29 cellular contexts compared by ENCODE assay signal in the genomic region with DNA sequence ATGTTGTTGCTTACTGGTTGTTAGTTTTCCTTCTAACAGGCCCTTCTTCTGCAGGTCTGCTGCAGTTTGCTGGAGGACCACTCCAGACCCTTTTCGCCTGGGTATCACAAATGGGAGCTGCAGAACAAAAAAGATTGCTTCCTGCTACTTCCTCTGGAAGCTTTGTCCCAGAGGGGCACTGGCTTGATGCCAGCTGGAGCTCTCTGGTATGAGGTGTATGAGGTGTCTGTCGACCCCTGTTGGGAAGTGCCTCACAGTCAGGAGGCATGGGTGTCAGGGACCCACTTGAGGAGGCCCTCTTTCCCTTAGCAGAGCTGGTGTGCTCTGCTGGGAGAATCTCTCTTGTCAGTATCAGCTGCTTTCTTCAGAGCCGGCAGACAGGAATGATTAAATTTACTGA.
"Had no signal": no experiment of that assay in that cellular context is flagged by ENCODE, and none has a peak within 500 bp of the region (broad histone marks: within the 10 kb centered on the region; RNA-seq: fewer than 3 reads in every experiment).

No MANE protein-coding gene starts in this region.

- H3K4me3 ChIP-seq: stomach, suprapubic skin, testis, thoracic aorta, thyroid gland, tibial artery, tibial nerve, transverse colon, upper lobe of left lung, upper lobe of right lung, uterus, vagina had no signal

- H3K27ac ChIP-seq: stomach, suprapubic skin, testis, thoracic aorta, thyroid gland, tibial artery, tibial nerve, transverse colon, upper lobe of left lung, upper lobe of right lung, uterus, vagina had no signal

- FAIRE-seq: urothelium cell line had no signal

- H3K4me3 Mint-ChIP-seq: stimulated activated effector memory CD8-positive, alpha-beta T cell treated with anti-CD3 and anti-CD28 coated beads, Interleukin-12 subunit alpha, Interleukin-12 subunit beta, amount 100 ng/mL, for 72 hours; stimulated activated memory B cell treated with anti-CD40 and anti-IgM and Interleukin-4, amounts not matched to agents 10 μg/mL and 1 μg/mL and 100 μg/mL, for 72 hours; stimulated activated naive B cell treated with anti-CD40 and anti-IgM and Interleukin-4, amounts not matched to agents 10 μg/mL and 1 μg/mL and 100 μg/mL, for 72 hours; stimulated activated naive CD8-positive, alpha-beta T cell treated with anti-CD3 and anti-CD28 coated beads, Interleukin-15, amount 100 ng/mL, for 72 hours; stimulated activated naive CD8-positive, alpha-beta T cell treated with anti-CD3 and anti-CD28 coated beads, Interleukin-15, Interleukin-2, amounts not matched to agents 100 ng/mL and 50 ng/mL, for 24 hours; type B pancreatic cell had no signal

- H3K36me3 ChIP-seq: stomach, suprapubic skin, thoracic aorta, thyroid gland, tibial artery, tibial nerve, transverse colon, upper lobe of left lung, upper lobe of right lung, uterus, vagina had no signal

- H3K4me1 Mint-ChIP-seq: stimulated activated effector memory CD8-positive, alpha-beta T cell treated with anti-CD3 and anti-CD28 coated beads, Interleukin-12 subunit alpha, Interleukin-12 subunit beta, amount 100 ng/mL, for 72 hours; stimulated activated memory B cell treated with anti-CD40 and anti-IgM and Interleukin-4, amounts not matched to agents 10 μg/mL and 1 μg/mL and 100 μg/mL, for 72 hours; stimulated activated naive B cell treated with anti-CD40 and anti-IgM and Interleukin-4, amounts not matched to agents 10 μg/mL and 1 μg/mL and 100 μg/mL, for 72 hours; stimulated activated naive CD8-positive, alpha-beta T cell treated with anti-CD3 and anti-CD28 coated beads, Interleukin-15, amount 100 ng/mL, for 72 hours had no signal

- H3K4me1 ChIP-seq: stomach, suprapubic skin, testis, thyroid gland, tibial nerve, transverse colon, upper lobe of left lung, upper lobe of right lung, uterus, vagina had no signal

- DNase-seq: stimulated activated CD4-positive, alpha-beta T cell treated with anti-CD3 and anti-CD28 coated beads, Interleukin-2, amount 100 ng/mL, for 48 hours; stimulated activated CD4-positive, alpha-beta T cell treated with anti-CD3 and anti-CD28 coated beads, Interleukin-4, amount 100 ng/mL, for 1 hour; stimulated activated CD4-positive, alpha-beta T cell treated with anti-CD3 and anti-CD28 coated beads, Interleukin-4, amount 100 ng/mL, for 24 hours; stimulated activated CD4-positive, alpha-beta T cell treated with anti-CD3 and anti-CD28 coated beads, Interleukin-4, amount 100 ng/mL, for 4 hours; stimulated activated CD8-positive, alpha-beta memory T cell treated with anti-CD3 and anti-CD28 coated beads, Interleukin-4, amount 100 ng/mL, for 48 hours; stimulated activated naive B cell treated with anti-CD40 and anti-IgM and Interleukin-4, amounts not matched to agents 10 μg/mL and 1 μg/mL and 100 μg/mL, for 72 hours; stimulated activated naive CD4-positive, alpha-beta T cell; stimulated activated naive CD4-positive, alpha-beta T cell treated with Interleukin-2 at 50 U/mL for 16 hours; stimulated activated naive CD8-positive, alpha-beta T cell treated with anti-CD3 and anti-CD28 coated beads, Interleukin-15, amount 100 ng/mL, for 72 hours; stimulated activated naive CD8-positive, alpha-beta T cell treated with anti-CD3 and anti-CD28 coated beads, Interleukin-15, Interleukin-2, amounts not matched to agents 100 U/mL and 50 U/mL, for 24 hours; stomach; substantia nigra; testis; thyroid gland; tibial artery; transverse colon; trophoblast cell; upper lobe of left lung; upper lobe of right lung; uterus had no signal

- H3K9me3 Mint-ChIP-seq: stimulated activated naive CD8-positive, alpha-beta T cell treated with anti-CD3 and anti-CD28 coated beads, Interleukin-15, amount 100 ng/mL, for 72 hours; stimulated activated naive CD8-positive, alpha-beta T cell treated with anti-CD3 and anti-CD28 coated beads, Interleukin-15, Interleukin-2, amounts not matched to agents 100 ng/mL and 50 ng/mL, for 24 hours; type B pancreatic cell had no signal

- H3K27ac Mint-ChIP-seq: stimulated activated effector memory CD8-positive, alpha-beta T cell treated with anti-CD3 and anti-CD28 coated beads, Interleukin-12 subunit alpha, Interleukin-12 subunit beta, amount 100 ng/mL, for 72 hours; stimulated activated memory B cell treated with anti-CD40 and anti-IgM and Interleukin-4, amounts not matched to agents 10 μg/mL and 1 μg/mL and 100 μg/mL, for 72 hours; stimulated activated naive B cell treated with anti-CD40 and anti-IgM and Interleukin-4, amounts not matched to agents 10 μg/mL and 1 μg/mL and 100 μg/mL, for 72 hours; stimulated activated naive CD8-positive, alpha-beta T cell treated with anti-CD3 and anti-CD28 coated beads, Interleukin-15, amount 100 ng/mL, for 72 hours; stimulated activated naive CD8-positive, alpha-beta T cell treated with anti-CD3 and anti-CD28 coated beads, Interleukin-15, Interleukin-2, amounts not matched to agents 100 ng/mL and 50 ng/mL, for 24 hours; type B pancreatic cell had no signal

- H3K9me3 ChIP-seq: suprapubic skin, testis, thoracic aorta, thyroid gland, tibial nerve, transverse colon, upper lobe of left lung, upper lobe of right lung, uterus, vagina had no signal

- H3K27me3 Mint-ChIP-seq: stimulated activated memory B cell treated with anti-CD40 and anti-IgM and Interleukin-4, amounts not matched to agents 10 μg/mL and 1 μg/mL and 100 μg/mL, for 72 hours; stimulated activated naive B cell treated with anti-CD40 and anti-IgM and Interleukin-4, amounts not matched to agents 10 μg/mL and 1 μg/mL and 100 μg/mL, for 72 hours; stimulated activated naive CD8-positive, alpha-beta T cell treated with anti-CD3 and anti-CD28 coated beads, Interleukin-15, amount 100 ng/mL, for 72 hours; stimulated activated naive CD8-positive, alpha-beta T cell treated with anti-CD3 and anti-CD28 coated beads, Interleukin-15, Interleukin-2, amounts not matched to agents 100 ng/mL and 50 ng/mL, for 24 hours; type B pancreatic cell had no signal

- H3K36me3 Mint-ChIP-seq: stimulated activated effector memory CD8-positive, alpha-beta T cell treated with anti-CD3 and anti-CD28 coated beads, Interleukin-12 subunit alpha, Interleukin-12 subunit beta, amount 100 ng/mL, for 72 hours; stimulated activated memory B cell treated with anti-CD40 and anti-IgM and Interleukin-4, amounts not matched to agents 10 μg/mL and 1 μg/mL and 100 μg/mL, for 72 hours; stimulated activated naive B cell treated with anti-CD40 and anti-IgM and Interleukin-4, amounts not matched to agents 10 μg/mL and 1 μg/mL and 100 μg/mL, for 72 hours; type B pancreatic cell had no signal
